ENCODE assay signal across 8 cellular contexts in the genomic region with DNA sequence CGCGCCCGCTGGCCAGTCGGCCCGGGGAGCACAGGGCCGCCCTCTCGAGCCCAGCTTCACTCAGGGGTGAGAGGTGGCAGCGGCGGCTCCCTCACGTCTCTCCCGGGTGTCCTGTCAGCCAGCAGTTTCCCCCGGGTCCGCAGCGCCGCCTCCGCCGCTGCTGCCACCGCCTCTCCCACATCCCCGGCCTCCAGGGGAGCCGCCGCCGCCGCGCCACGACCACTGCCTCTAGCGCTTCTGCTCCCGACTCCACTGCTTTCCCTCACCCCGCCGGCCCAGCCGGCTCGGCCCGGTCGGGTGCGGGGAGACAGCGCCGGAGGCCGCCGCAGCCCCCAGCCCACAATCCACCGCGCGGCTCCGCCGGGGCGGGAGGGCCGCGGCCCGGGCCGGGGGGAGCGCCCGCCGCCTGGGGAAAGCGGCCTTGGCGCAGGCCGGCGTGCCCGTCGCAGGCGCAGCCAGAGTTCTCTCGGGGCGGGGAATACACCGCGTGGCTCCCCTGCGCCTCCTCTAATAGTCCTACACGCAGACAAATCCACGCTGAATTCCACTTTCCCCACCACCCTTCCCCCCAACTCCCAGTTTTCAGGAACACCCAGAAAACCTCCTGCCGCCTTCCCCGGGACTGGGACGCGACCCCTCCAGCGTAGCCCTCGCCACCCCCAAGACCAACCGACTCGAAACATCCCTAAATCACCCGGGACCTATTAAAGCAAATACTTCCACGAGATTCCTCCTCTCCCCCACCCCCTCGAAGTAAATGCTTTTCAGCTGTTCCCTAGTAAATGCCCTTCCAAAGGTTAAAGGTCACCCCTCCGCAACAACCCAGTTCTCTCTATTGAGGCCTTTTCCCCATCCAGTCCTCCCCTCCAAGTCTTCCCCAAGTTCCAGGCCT. TPM values are rescaled to one million over a fixed set of nuclear protein-coding genes. Genes with fewer than 3 reads are reported as not detected.
DNase-seq lines count a peak whose midpoint lies in the region; ATAC-seq and TF ChIP-seq lines count a peak whose summit lies in the region.

A gene with protein sequence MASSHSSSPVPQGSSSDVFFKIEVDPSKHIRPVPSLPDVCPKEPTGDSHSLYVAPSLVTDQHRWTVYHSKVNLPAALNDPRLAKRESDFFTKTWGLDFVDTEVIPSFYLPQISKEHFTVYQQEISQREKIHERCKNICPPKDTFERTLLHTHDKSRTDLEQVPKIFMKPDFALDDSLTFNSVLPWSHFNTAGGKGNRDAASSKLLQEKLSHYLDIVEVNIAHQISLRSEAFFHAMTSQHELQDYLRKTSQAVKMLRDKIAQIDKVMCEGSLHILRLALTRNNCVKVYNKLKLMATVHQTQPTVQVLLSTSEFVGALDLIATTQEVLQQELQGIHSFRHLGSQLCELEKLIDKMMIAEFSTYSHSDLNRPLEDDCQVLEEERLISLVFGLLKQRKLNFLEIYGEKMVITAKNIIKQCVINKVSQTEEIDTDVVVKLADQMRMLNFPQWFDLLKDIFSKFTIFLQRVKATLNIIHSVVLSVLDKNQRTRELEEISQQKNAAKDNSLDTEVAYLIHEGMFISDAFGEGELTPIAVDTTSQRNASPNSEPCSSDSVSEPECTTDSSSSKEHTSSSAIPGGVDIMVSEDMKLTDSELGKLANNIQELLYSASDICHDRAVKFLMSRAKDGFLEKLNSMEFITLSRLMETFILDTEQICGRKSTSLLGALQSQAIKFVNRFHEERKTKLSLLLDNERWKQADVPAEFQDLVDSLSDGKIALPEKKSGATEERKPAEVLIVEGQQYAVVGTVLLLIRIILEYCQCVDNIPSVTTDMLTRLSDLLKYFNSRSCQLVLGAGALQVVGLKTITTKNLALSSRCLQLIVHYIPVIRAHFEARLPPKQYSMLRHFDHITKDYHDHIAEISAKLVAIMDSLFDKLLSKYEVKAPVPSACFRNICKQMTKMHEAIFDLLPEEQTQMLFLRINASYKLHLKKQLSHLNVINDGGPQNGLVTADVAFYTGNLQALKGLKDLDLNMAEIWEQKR (minus strand): TSS at position 346 of the 892 bp plus-strand sequence. CDS start 35,429 bp downstream, outside the sequence.

- H3K4me1 Mint-ChIP-seq in activated CD4-positive, alpha-beta T cell treated with anti-CD3 and anti-CD28 coated beads for 36 hours: peaks cover 37% of the 10 kb centered on the region

- H3K4me1 ChIP-seq in colonic mucosa: no peaks in the 10 kb centered on the region

- peak within 1 kb of the TSS; percentile 85 for H3K27ac ChIP-seq in colonic mucosa

- H3K27ac Mint-ChIP-seq in activated CD4-positive, alpha-beta T cell treated with anti-CD3 and anti-CD28 coated beads for 36 hours: peak within 1 kb of the TSS; percentile 98

- no peaks in the 10 kb centered on the region for H3K9me3 ChIP-seq in colonic mucosa

- POLR2A ChIA-PET in activated CD4-positive, alpha-beta T cell treated with anti-CD3 and anti-CD28 coated beads for 36 hours (lab: Charles Lee): interaction anchor here (0.6 kb wide), 1 partner anchor 819 kb away, joined by 3 read pairs; no protein-coding TSS in a partner anchor

- H3K4me3 Mint-ChIP-seq in activated CD4-positive, alpha-beta T cell treated with anti-CD3 and anti-CD28 coated beads for 36 hours: peak within 1 kb of the TSS; percentile 99

- no peaks in the 10 kb centered on the region for H3K9me3 Mint-ChIP-seq in activated CD4-positive, alpha-beta T cell treated with anti-CD3 and anti-CD28 coated beads for 36 hours (ENCODE audit: low read depth)

- peak; percentile 59 for ATAC-seq in HG02571 (IDR thresholded peaks at IDR 0.05; ENCODE audit: unreplicated experiment)
- peak; percentile 80 for ATAC-seq in activated CD4-positive, alpha-beta T cell treated with anti-CD3 and anti-CD28 coated beads for 36 hours
- ATAC-seq in left lobe of liver: peak; percentile 85

- peak within 1 kb of the TSS; percentile 93 to 94 for H3K9ac ChIP-seq in colonic mucosa (ENCODE audit: low read depth in 2 of 2, low read length in 2 of 2)

- H3K36me3 Mint-ChIP-seq in activated CD4-positive, alpha-beta T cell treated with anti-CD3 and anti-CD28 coated beads for 36 hours (ENCODE audit: low read depth): peaks cover 11% of the 10 kb centered on the region

- intact Hi-C loops in activated CD4-positive, alpha-beta T cell treated with anti-CD3 and anti-CD28 coated beads for 36 hours (cut with DNase I, micrococcal nuclease): loop anchor here in 1 of 2 experiments (1.0 to 5.0 kb wide), 4 partner anchors 16 to 1208 kb away; a partner anchor contains a TSS
- intact Hi-C loops in colonic mucosa (cut with DNase I): no loop called here

- TF ChIP-seq CTCF in colonic mucosa (IDR thresholded peaks at IDR 0.05): no peak

- H3K27me3 ChIP-seq in colonic mucosa: no peaks in the 10 kb centered on the region

- no peaks in the 10 kb centered on the region for H3K27me3 Mint-ChIP-seq in activated CD4-positive, alpha-beta T cell treated with anti-CD3 and anti-CD28 coated beads for 36 hours

- DNase-seq in DMS79 treated with DMSO at 0.1 percent for 48 hours (lab: John Stamatoyannopoulos, UW) (peak; percentile 35), DMS79 (lab: John Stamatoyannopoulos, UW) (no peak), NCI-H1694 treated with DMSO at 0.1 percent for 48 hours (lab: John Stamatoyannopoulos, UW) (peak; percentile 40), colonic mucosa (peak; percentile 61), left lobe of liver (ENCODE audit: low spot score) (peak; percentile 78)
- peak; percentile 74 for DNase-seq in activated CD4-positive, alpha-beta T cell treated with anti-CD3 and anti-CD28 coated beads for 36 hours
- peak; percentile 45 for DNase-seq in stimulated activated CD4-positive, alpha-beta T cell treated with anti-CD3 and anti-CD28 coated beads, Interleukin-1b, Interleukin-23, amount 100 ng/mL, for 48 hours

- H3K36me3 ChIP-seq in colonic mucosa: no peaks in the 10 kb centered on the region

- CTCF ChIA-PET in activated CD4-positive, alpha-beta T cell treated with anti-CD3 and anti-CD28 coated beads for 36 hours (lab: Charles Lee): interaction anchor here (0.5 kb wide), 1 partner anchor 718 kb away, joined by 3 read pairs; no protein-coding TSS in a partner anchor

- peak within 1 kb of the TSS; percentile 56 for H3K4me3 ChIP-seq in colonic mucosa

RNA-seq across cellular contexts. Expression of the gene that starts here (rescaled TPM):
- 10 to 100 TPM in 1 of 2 experiments, 1 to 10 TPM in 1; 9.0 to 11.7 TPM for total RNA-seq in activated CD4-positive, alpha-beta T cell treated with anti-CD3 and anti-CD28 coated beads for 36 hours
- total RNA-seq in colonic mucosa (10 to 100 TPM; 16.2 to 22.5 TPM), left lobe of liver (12.3 TPM)
